10 cellular contexts compared by ENCODE assay signal in genomic region chr14:61607570-61608244, GRCh38.
A peak's percentile ranks its signal among the peaks of the same experiment; 100 is the strongest.
DNase-seq lines count a peak whose midpoint lies in the region; TF ChIP-seq lines count a peak whose summit lies in the region.
"Had no signal": no experiment of that assay in that cellular context is flagged by ENCODE, and none has a peak within 500 bp of the region (broad histone marks: within the 10 kb centered on the region; RNA-seq: fewer than 3 reads in every experiment).

No MANE protein-coding gene starts in this region.

- peak; percentile 82 for DNase-seq in NCI-H2171 treated with DMSO at 0.1 percent for 48 hours (lab: John Stamatoyannopoulos, UW)
- no peak for DNase-seq in trophoblast cell
- DNase-seq in NCI-H2081 treated with DMSO at 0.1 percent for 48 hours (lab: John Stamatoyannopoulos, UW): no peak
- no peak for DNase-seq in hypothalamus (lab: John Stamatoyannopoulos, UW)
- no peak for DNase-seq in CD4-positive, alpha-beta memory T cell
- DNase-seq in GM03348 (ENCODE audit: low spot score): no peak
- DNase-seq: activated CD4-positive, alpha-beta T cell treated with anti-CD3 and anti-CD28 coated beads, Interleukin-2, amount 50 U/mL, for 48 hours had no signal

- H3K18ac ChIP-seq in trophoblast cell (ENCODE audit: low read length): peak overlapping the region; percentile 60

- peak overlapping the region; percentile 81 for H3K4ac ChIP-seq in trophoblast cell (ENCODE audit: low read depth, low read length)

- H3K4me3 Mint-ChIP-seq in dendritic cell treated with granulocyte-macrophage colony-stimulating factor and Interleukin-4, amounts not matched to agents 40 ng/mL and 50 ng/mL, for 4 days: no peak overlapping the region
- H3K4me3 Mint-ChIP-seq in CD4-positive, alpha-beta memory T cell: peak overlapping the region in 1 of 8 donors; percentile 34

- no peaks in the 10 kb centered on the region for H3K36me3 Mint-ChIP-seq in dendritic cell treated with granulocyte-macrophage colony-stimulating factor and Interleukin-4, amounts not matched to agents 40 ng/mL and 50 ng/mL, for 4 days (ENCODE audit: low read depth)
- no peaks in the 10 kb centered on the region for H3K36me3 Mint-ChIP-seq in CD4-positive, alpha-beta memory T cell

- POLR2A ChIA-PET in CD4-positive, alpha-beta memory T cell (lab: Charles Lee; ENCODE audit: partially characterized antibody): no interaction called here

- H3K27ac ChIP-seq in trophoblast cell (ENCODE audit: low read depth, low read length): peak overlapping the region; percentile 51
- H3K27ac ChIP-seq in CD4-positive, alpha-beta memory T cell (ENCODE audit: low read depth, low read length): no peak overlapping the region
- H3K27ac ChIP-seq: thoracic aorta had no signal

- no peaks in the 10 kb centered on the region for H3K27me3 ChIP-seq in trophoblast cell (ENCODE audit: insufficient read depth, low read length)
- H3K27me3 ChIP-seq in CD4-positive, alpha-beta memory T cell (ENCODE audit: insufficient read depth, low read length): no peaks in the 10 kb centered on the region

- no CpG with 5 or more reads among the region's 7 CpGs for WGBS in trophoblast cell (ENCODE audit: extremely low coverage, insufficient coverage, insufficient read length)

- H4K12ac ChIP-seq in trophoblast cell (ENCODE audit: low read depth, low read length): no peak overlapping the region

- H3K79me2 ChIP-seq in trophoblast cell (ENCODE audit: control insufficient read depth, insufficient read depth, low read length, poor library complexity): peaks cover 6% of the 10 kb centered on the region

- H3K27ac Mint-ChIP-seq in dendritic cell treated with granulocyte-macrophage colony-stimulating factor and Interleukin-4, amounts not matched to agents 40 ng/mL and 50 ng/mL, for 4 days: peak overlapping the region; percentile 22
- no peak overlapping the region for H3K27ac Mint-ChIP-seq in CD4-positive, alpha-beta memory T cell

- peak overlapping the region; percentile 86 for H3K14ac ChIP-seq in trophoblast cell (ENCODE audit: low read length)

- H3K4me3 ChIP-seq in trophoblast cell (ENCODE audit: low read depth, low read length): no peak overlapping the region
- H3K4me3 ChIP-seq in CD4-positive, alpha-beta memory T cell (ENCODE audit: low read length in 2 of 2): no peak overlapping the region
- H3K4me3 ChIP-seq: thoracic aorta had no signal

- TF ChIP-seq CTCF in GM12874 (IDR thresholded peaks at IDR 0.05; ENCODE audit: insufficient read depth, low read depth, low read length): peak; percentile 23; the same call in 1 of the 2 replicates

- H2AFZ ChIP-seq in trophoblast cell (ENCODE audit: insufficient read depth, low read length, poor library complexity): peak overlapping the region; percentile 44

- no peaks in the 10 kb centered on the region for H3K9me3 ChIP-seq in trophoblast cell (ENCODE audit: insufficient read depth, low read depth, low read length)
- no peaks in the 10 kb centered on the region for H3K9me3 ChIP-seq in CD4-positive, alpha-beta memory T cell (ENCODE audit: control insufficient read depth in 1 of 2, low read length in 2 of 2)
- H3K9me3 ChIP-seq: thoracic aorta had no signal

- H3K4me1 ChIP-seq in trophoblast cell (ENCODE audit: control insufficient read depth in 1 of 2, insufficient read depth in 2 of 2, low read length in 2 of 2): peaks cover 20 to 33% of the 10 kb centered on the region in 2 experiments
- H3K4me1 ChIP-seq in CD4-positive, alpha-beta memory T cell (ENCODE audit: insufficient read depth, low read length): no peaks in the 10 kb centered on the region

- H2BK5ac ChIP-seq in trophoblast cell (ENCODE audit: low read depth, low read length, poor library complexity): peak overlapping the region; percentile 23

- H4K91ac ChIP-seq in trophoblast cell (ENCODE audit: low read depth, low read length): peak overlapping the region; percentile 56

- H3K79me1 ChIP-seq in trophoblast cell (ENCODE audit: low read length): peaks cover 32% of the 10 kb centered on the region

- no peak overlapping the region for H3K4me2 ChIP-seq in trophoblast cell (ENCODE audit: low read length)

- H2BK120ac ChIP-seq in trophoblast cell (ENCODE audit: insufficient read depth, low read length, poor library complexity): peak overlapping the region; percentile 74

- H2BK12ac ChIP-seq in trophoblast cell (ENCODE audit: low read length): peak overlapping the region; percentile 93

- CTCF ChIA-PET in CD4-positive, alpha-beta memory T cell (lab: Charles Lee; ENCODE audit: partially characterized antibody): no interaction called here

- no peaks in the 10 kb centered on the region for H3K36me3 ChIP-seq in trophoblast cell (ENCODE audit: control insufficient read depth in 1 of 2, insufficient read depth in 2 of 2, low read length in 2 of 2)
- H3K36me3 ChIP-seq in CD4-positive, alpha-beta memory T cell (ENCODE audit: insufficient read depth, low read length): no peaks in the 10 kb centered on the region
- H3K36me3 ChIP-seq: thoracic aorta had no signal

- H4K8ac ChIP-seq in trophoblast cell (ENCODE audit: low read depth, low read length): peak overlapping the region; percentile 9

- H2AK5ac ChIP-seq in trophoblast cell (ENCODE audit: low read length): peak overlapping the region; percentile 97

- peaks cover 20% of the 10 kb centered on the region for H3K4me1 Mint-ChIP-seq in dendritic cell treated with granulocyte-macrophage colony-stimulating factor and Interleukin-4, amounts not matched to agents 40 ng/mL and 50 ng/mL, for 4 days (ENCODE audit: low read depth)
- H3K4me1 Mint-ChIP-seq in CD4-positive, alpha-beta memory T cell: no peaks in the 10 kb centered on the region

- intact Hi-C loops in dendritic cell treated with granulocyte-macrophage colony-stimulating factor and Interleukin-4, amounts not matched to agents 40 ng/mL and 50 ng/mL, for 4 days (cut with micrococcal nuclease): no loop called here
- intact Hi-C loops in CD4-positive, alpha-beta memory T cell (cut with micrococcal nuclease): no loop called here

- peak overlapping the region; percentile 38 for H3K23ac ChIP-seq in trophoblast cell (ENCODE audit: low read length)

- H3K9ac ChIP-seq in trophoblast cell (ENCODE audit: low read length): no peak overlapping the region

- H3K9me3 Mint-ChIP-seq in dendritic cell treated with granulocyte-macrophage colony-stimulating factor and Interleukin-4, amounts not matched to agents 40 ng/mL and 50 ng/mL, for 4 days: peaks cover 15% of the 10 kb centered on the region
- peaks cover 0 to 1% (median 0%) of the 10 kb centered on the region in 8 donors for H3K9me3 Mint-ChIP-seq in CD4-positive, alpha-beta memory T cell

- no peaks in the 10 kb centered on the region for H3K27me3 Mint-ChIP-seq in dendritic cell treated with granulocyte-macrophage colony-stimulating factor and Interleukin-4, amounts not matched to agents 40 ng/mL and 50 ng/mL, for 4 days
- no peaks in the 10 kb centered on the region for H3K27me3 Mint-ChIP-seq in CD4-positive, alpha-beta memory T cell
